Comparison of ENCODE assay signal across 15 cellular contexts in the genomic region with DNA sequence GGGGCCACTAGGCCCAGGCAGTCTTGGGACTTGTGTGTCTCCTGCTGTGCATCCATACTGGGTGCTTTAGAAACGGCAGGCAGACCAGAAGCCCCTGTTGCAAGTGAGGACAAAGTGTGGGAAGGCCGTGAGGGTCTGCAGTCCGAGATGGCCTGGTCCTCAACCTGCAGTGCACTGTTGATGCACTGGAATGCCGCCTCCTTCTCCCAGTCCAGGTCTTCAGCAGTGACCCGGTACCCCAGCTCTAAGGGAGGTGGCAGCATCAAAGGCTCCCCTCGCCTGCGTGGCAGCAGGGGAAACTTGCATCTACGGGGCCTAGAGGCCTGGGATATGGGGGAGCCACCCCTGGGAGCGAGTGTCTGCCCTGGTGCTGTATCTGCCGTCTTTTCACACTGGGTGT. TPM values are rescaled to one million over a fixed set of nuclear protein-coding genes. Genes with fewer than 3 reads are reported as not detected.
"Had no signal": no experiment of that assay in that cellular context is flagged by ENCODE, and none has a peak within 500 bp of the region (broad histone marks: within the 10 kb centered on the region; RNA-seq: fewer than 3 reads in every experiment).

No MANE protein-coding gene starts in this region.

RNA-seq across cellular contexts. Expression of gene GGTLC2, which starts 2.2 kb away (rescaled TPM):
- total RNA-seq: activated B cell treated with CpG ODN at 0.5 μM for 24 hours; activated CD4-positive, alpha-beta memory T cell treated with anti-CD3 and anti-CD28 coated beads for 36 hours; activated CD4-positive, alpha-beta memory T cell treated with anti-CD3 and anti-CD28 coated beads, Interleukin-2, amount 10 ng/mL, durations not matched to agents 7 days and 5 days; activated CD4-positive, alpha-beta T cell treated with anti-CD3 and anti-CD28 coated beads for 36 hours; activated CD4-positive, alpha-beta T cell treated with anti-CD3 and anti-CD28 coated beads, Interleukin-2, amount 10 ng/mL, durations not matched to agents 24 days and 14 days; activated CD4-positive, alpha-beta T cell treated with anti-CD3 and anti-CD28 coated beads, Interleukin-2, amount 10 ng/mL, durations not matched to agents 7 days and 5 days; activated CD8-positive, alpha-beta memory T cell treated with anti-CD3 and anti-CD28 coated beads for 36 hours; activated CD8-positive, alpha-beta memory T cell treated with anti-CD3 and anti-CD28 coated beads, Interleukin-2, amount 10 ng/mL, durations not matched to agents 7 days and 5 days; activated CD8-positive, alpha-beta T cell treated with anti-CD3 and anti-CD28 coated beads for 36 hours; activated CD8-positive, alpha-beta T cell treated with anti-CD3 and anti-CD28 coated beads, Interleukin-2, amount 10 ng/mL, durations not matched to agents 7 days and 5 days; T-cell; T-helper 1 cell treated with Interleukin-12 subunit alpha and Interleukin-12 subunit beta and Interleukin-4 antibody, amounts not matched to agents 30 ng/mL and 1 ng/mL, for 36 hours; T-helper 17 cell; T-helper 2 cell treated with Interferon-gamma antibody and Interleukin-4, amounts not matched to agents 100 ng/mL and 5 ng/mL, for 36 hours; WTC11 had no signal
